In genomic region chr14:35399083-35399807, GRCh38 we compare ENCODE assay signal across 10 cellular contexts. TPM values are rescaled to one million over a fixed set of nuclear protein-coding genes. Genes with fewer than 3 reads are reported as not detected.
A peak's percentile ranks its signal among the peaks of the same experiment; 100 is the strongest.
DNase-seq lines count a peak whose midpoint lies in the region; ATAC-seq, FAIRE-seq and TF ChIP-seq lines count a peak whose summit lies in the region.
"Had no signal": no experiment of that assay in that cellular context is flagged by ENCODE, and none has a peak within 500 bp of the region (broad histone marks: within the 10 kb centered on the region; RNA-seq: fewer than 3 reads in every experiment).

No MANE protein-coding gene starts in this region.

- intact Hi-C loops in endothelial cell of umbilical vein (cut with micrococcal nuclease) (no loop called here), head of caudate nucleus (cut with DNase I) (no loop called here)

- DNase-seq in CD4-positive, CD25-positive, alpha-beta regulatory T cell, result peak in 1 of 3 donors; percentile 14
- DNase-seq in endothelial cell of umbilical vein (ENCODE audit: low read depth, low spot score) (peak; percentile 36), progenitor cell of endocrine pancreas (ENCODE audit: low spot score, unreplicated experiment) (no peak), retina (no peak), head of caudate nucleus (no peak), putamen (ENCODE audit: low spot score) (no peak), endothelial cell (ENCODE audit: low spot score) (no peak)
- DNase-seq: activated naive CD8-positive, alpha-beta T cell treated with anti-CD3 and anti-CD28 coated beads, Interleukin-2, amount 10 ng/mL, durations not matched to agents 7 days and 5 days; DND-41 had no signal

- H3K27me3 Mint-ChIP-seq in CD4-positive, CD25-positive, alpha-beta regulatory T cell, result peaks cover under 1% of the 10 kb centered on the region
- no peaks in the 10 kb centered on the region for H3K27me3 Mint-ChIP-seq in progenitor cell of endocrine pancreas
- peaks cover 3% of the 10 kb centered on the region for H3K27me3 Mint-ChIP-seq in endothelial cell (ENCODE audit: unreplicated experiment)
- H3K27me3 Mint-ChIP-seq: activated naive CD8-positive, alpha-beta T cell treated with anti-CD3 and anti-CD28 coated beads, Interleukin-2, amount 10 ng/mL, durations not matched to agents 7 days and 5 days had no signal

- no peaks in the 10 kb centered on the region for H3K9me3 ChIP-seq in CD4-positive, CD25-positive, alpha-beta regulatory T cell (ENCODE audit: control insufficient read depth in 2 of 2, low read length in 2 of 2)
- no peaks in the 10 kb centered on the region for H3K9me3 ChIP-seq in endothelial cell of umbilical vein (replicated peaks; ENCODE audit: control insufficient read depth, insufficient read depth, low read length)

- POLR2A ChIA-PET in endothelial cell of umbilical vein (lab: Charles Lee), result no interaction called here

- BruUV-seq in endothelial cell of umbilical vein (replicated peaks; lab: Mats Ljungman, UMichigan), result no TSS peak

- H3K9me1 ChIP-seq in endothelial cell of umbilical vein (replicated peaks; ENCODE audit: control insufficient read depth, extremely low read depth, insufficient read depth, low read length), result no peaks in the 10 kb centered on the region

- no peak overlapping the region for H2AFZ ChIP-seq in endothelial cell of umbilical vein (ENCODE audit: low read depth, low read length)

- TF ChIP-seq CTCF in endothelial cell of umbilical vein (IDR thresholded peaks at IDR 0.05; ENCODE audit: extremely low read depth in 1 of 2, insufficient read depth in 1 of 2, low read depth in 1 of 2, low read length in 2 of 2) (no peak), progenitor cell of endocrine pancreas (IDR thresholded peaks at IDR 0.05; ENCODE audit: unreplicated experiment) (no peak), endothelial cell (IDR thresholded peaks at IDR 0.05; ENCODE audit: unreplicated experiment) (no peak)

- H3K27ac ChIP-seq in CD4-positive, CD25-positive, alpha-beta regulatory T cell (ENCODE audit: insufficient read depth, low read length, poor library complexity, severe bottlenecking), result no peak overlapping the region
- no peak overlapping the region for H3K27ac ChIP-seq in endothelial cell of umbilical vein (ENCODE audit: insufficient read depth, low read depth, low read length)

- H4K20me1 ChIP-seq in endothelial cell of umbilical vein (replicated peaks; ENCODE audit: control insufficient read depth, extremely low read depth, insufficient read depth, low read length), result no peaks in the 10 kb centered on the region

- H3K27me3 ChIP-seq in CD4-positive, CD25-positive, alpha-beta regulatory T cell (ENCODE audit: control insufficient read depth, insufficient read depth, low read length), result no peaks in the 10 kb centered on the region
- no peaks in the 10 kb centered on the region for H3K27me3 ChIP-seq in endothelial cell of umbilical vein (ENCODE audit: control insufficient read depth in 2 of 2, insufficient read depth in 2 of 2, low read length in 2 of 2)

- H3K4me2 ChIP-seq in endothelial cell of umbilical vein (ENCODE audit: insufficient read depth, low read length), result no peak overlapping the region

- peaks cover 36% of the 10 kb centered on the region for H3K36me3 Mint-ChIP-seq in CD4-positive, CD25-positive, alpha-beta regulatory T cell
- H3K36me3 Mint-ChIP-seq in progenitor cell of endocrine pancreas (ENCODE audit: insufficient read depth) (peaks cover 16% of the 10 kb centered on the region), endothelial cell (ENCODE audit: low read depth, unreplicated experiment) (peaks cover 23% of the 10 kb centered on the region)

- FAIRE-seq in endothelial cell of umbilical vein (lab: Jason Lieb, UNC), result no peak

- H3K4me3 ChIP-seq in CD4-positive, CD25-positive, alpha-beta regulatory T cell (ENCODE audit: low read depth, low read length), result no peak overlapping the region
- no peak overlapping the region for H3K4me3 ChIP-seq in endothelial cell of umbilical vein (replicated peaks in 1 of 3; ENCODE audit: insufficient read depth in 1 of 3, low read depth in 1 of 3, low read length in 3 of 3)

- CTCF ChIA-PET in endothelial cell of umbilical vein (lab: Charles Lee), result interaction anchor here (0.6 to 1.5 kb wide), 10 partner anchors 15 to 184 kb away, joined by 3 to 5 read pairs (median 3); no protein-coding TSS in a partner anchor

- H3K9me3 Mint-ChIP-seq in CD4-positive, CD25-positive, alpha-beta regulatory T cell, result peaks cover 0 to 3% (median 0%) of the 10 kb centered on the region in 7 donors
- no peaks in the 10 kb centered on the region for H3K9me3 Mint-ChIP-seq in progenitor cell of endocrine pancreas (ENCODE audit: low read depth)
- no peaks in the 10 kb centered on the region for H3K9me3 Mint-ChIP-seq in endothelial cell (ENCODE audit: unreplicated experiment)
- H3K9me3 Mint-ChIP-seq: activated naive CD8-positive, alpha-beta T cell treated with anti-CD3 and anti-CD28 coated beads, Interleukin-2, amount 10 ng/mL, durations not matched to agents 7 days and 5 days had no signal

- H3K4me3 Mint-ChIP-seq in CD4-positive, CD25-positive, alpha-beta regulatory T cell, result peak overlapping the region in 1 of 4 donors; percentile 81
- H3K4me3 Mint-ChIP-seq in progenitor cell of endocrine pancreas (ENCODE audit: low read depth) (no peak overlapping the region), endothelial cell (ENCODE audit: unreplicated experiment) (no peak overlapping the region)
- H3K4me3 Mint-ChIP-seq: activated naive CD8-positive, alpha-beta T cell treated with anti-CD3 and anti-CD28 coated beads, Interleukin-2, amount 10 ng/mL, durations not matched to agents 7 days and 5 days had no signal

- dilution Hi-C loops in endothelial cell of umbilical vein (cut with MboI; ENCODE audit: extremely low pct_ligation_motif_present, low sequenced_read_pairs), result no loop called here

- H3K9ac ChIP-seq in endothelial cell of umbilical vein (replicated peaks; ENCODE audit: extremely low read depth, insufficient read depth, low read length), result no peak overlapping the region

- H3K4me1 ChIP-seq in CD4-positive, CD25-positive, alpha-beta regulatory T cell (ENCODE audit: control insufficient read depth, insufficient read depth, low read length, poor library complexity, severe bottlenecking), result peaks cover 36% of the 10 kb centered on the region
- peaks cover 48% of the 10 kb centered on the region for H3K4me1 ChIP-seq in endothelial cell of umbilical vein (ENCODE audit: control insufficient read depth, extremely low read depth, insufficient read depth, low read length)

- H3K4me1 Mint-ChIP-seq in CD4-positive, CD25-positive, alpha-beta regulatory T cell, result peaks cover 17 to 58% (median 41%) of the 10 kb centered on the region in 4 donors
- H3K4me1 Mint-ChIP-seq in progenitor cell of endocrine pancreas (ENCODE audit: low read depth), result peaks cover 20% of the 10 kb centered on the region
- H3K4me1 Mint-ChIP-seq in endothelial cell (ENCODE audit: unreplicated experiment), result peaks cover 47% of the 10 kb centered on the region

- ATAC-seq in CD4-positive, CD25-positive, alpha-beta regulatory T cell (ENCODE audit: low read depth in 2 of 2), result no peak

- H3K27ac Mint-ChIP-seq in CD4-positive, CD25-positive, alpha-beta regulatory T cell, result peak overlapping the region; percentile 60 to 84 (median 76)
- peak overlapping the region; percentile 64 for H3K27ac Mint-ChIP-seq in progenitor cell of endocrine pancreas
- no peak overlapping the region for H3K27ac Mint-ChIP-seq in endothelial cell (ENCODE audit: unreplicated experiment)

- H3K36me3 ChIP-seq in CD4-positive, CD25-positive, alpha-beta regulatory T cell (ENCODE audit: control insufficient read depth, insufficient read depth, low read length), result peaks cover 38% of the 10 kb centered on the region
- peaks cover 15 to 21% of the 10 kb centered on the region in 2 experiments for H3K36me3 ChIP-seq in endothelial cell of umbilical vein (ENCODE audit: control insufficient read depth in 2 of 2, extremely low read depth in 1 of 2, insufficient read depth in 2 of 2, low read length in 2 of 2)

- peaks cover 21% of the 10 kb centered on the region for H3K79me2 ChIP-seq in endothelial cell of umbilical vein (ENCODE audit: control insufficient read depth, insufficient read depth, low read length)

- TF ChIP-seq POLR2A in Raji (IDR thresholded peaks at IDR 0.05; ENCODE audit: insufficient read depth, low read depth, low read length) (0 out of 2 replicates have a peak, but pooled peaks have one; percentile 4), endothelial cell of umbilical vein (IDR thresholded peaks at IDR 0.05; ENCODE audit: low read depth, low read length) (no peak)

TF ChIP-seq in endothelial cell of umbilical vein, 7 proteins besides CTCF, POLR2A, EP300 and RAD21:
- TF ChIP-seq GATA2 (IDR thresholded peaks at IDR 0.05; ENCODE audit: insufficient read depth, insufficient read length, low read depth, low read length) (no peak), MYC (IDR thresholded peaks at IDR 0.05; ENCODE audit: low read depth, low read length) (no peak), EZH2 (IDR thresholded peaks at IDR 0.05; ENCODE audit: borderline replicate concordance, low read depth, low read length, severe bottlenecking) (no peak), JUN (IDR thresholded peaks at IDR 0.05; ENCODE audit: borderline replicate concordance, insufficient read depth, insufficient read length, low read depth) (no peak), FOS (IDR thresholded peaks at IDR 0.05; ENCODE audit: borderline replicate concordance, insufficient read depth, low read length) (no peak), POLR2AphosphoS5 (IDR thresholded peaks at IDR 0.05; ENCODE audit: insufficient read depth, low read depth, low read length) (no peak), MAX (IDR thresholded peaks at IDR 0.05; ENCODE audit: insufficient read depth, insufficient read length) (no peak)
TF ChIP-seq in endothelial cell of umbilical vein: peak in this region for 0.

RNA-seq across cellular contexts. Expression of gene NFKBIA, which starts 5.3 kb away (rescaled TPM):
- total RNA-seq in CD4-positive, CD25-positive, alpha-beta regulatory T cell, result 1,380 TPM
- 100 to 1,000 TPM; 210 to 290 (median 243) TPM for polyA plus RNA-seq in CD4-positive, CD25-positive, alpha-beta regulatory T cell
- total RNA-seq in endothelial cell of umbilical vein (52.5 and 55.7 TPM in 2 replicates), progenitor cell of endocrine pancreas (31.8 and 35.7 TPM in 2 replicates), endothelial cell (ENCODE audit: unreplicated experiment) (41.9 TPM)
- polyA plus RNA-seq in endothelial cell of umbilical vein, result 80.3 and 82.8 TPM in 2 replicates
- polyA plus RNA-seq in endothelial cell of umbilical vein (2011; cell fraction: cytosol; rRNA removed), result 59.3 and 76.4 TPM in 2 replicates
- polyA plus RNA-seq in endothelial cell of umbilical vein (2011; cell fraction: nucleus; rRNA removed), result 246 and 311 TPM in 2 replicates
- polyA plus RNA-seq in endothelial cell of umbilical vein (2012), result 41.8 and 54.3 TPM in 2 replicates
- 118 and 161 TPM in 2 replicates for polyA minus RNA-seq in endothelial cell of umbilical vein
- polyA minus RNA-seq in endothelial cell of umbilical vein (2011; cell fraction: cytosol; rRNA and poly(A)+ RNA removed), result 147 TPM
- 215 and 321 TPM in 2 replicates for polyA minus RNA-seq in endothelial cell of umbilical vein (2011; cell fraction: nucleus; rRNA and poly(A)+ RNA removed)

Comparison
In these comparisons a context has a peak if more than half of its experiments do, and no peak if none do; other contexts are left out.
1. RNA of gene NFKBIA, which starts 5.3 kb away (total RNA-seq): 1,380 TPM in CD4-positive, CD25-positive, alpha-beta regulatory T cell (single experiment); 52.5 to 55.7 TPM in endothelial cell of umbilical vein, 41.9 TPM in endothelial cell (single experiment) and 31.8 to 35.7 TPM in progenitor cell of endocrine pancreas; every median in the first group is over 10 times any median in the second.